2 cellular contexts compared by ENCODE assay signal in genomic region chr3:149332227-149332765, GRCh38.
TF ChIP-seq lines count a peak whose summit lies in the region.

No MANE protein-coding gene starts in this region.

TF ChIP-seq in A549, 52 proteins besides CTCF, POLR2A, EP300 and RAD21:
- TF ChIP-seq MAFK (IDR thresholded peaks at IDR 0.05; ENCODE audit: partially characterized antibody) (peak; percentile 88), SMC3 (IDR thresholded peaks at IDR 0.05) (no peak), ZSCAN20 (CRISPR knock-in tag; IDR thresholded peaks at IDR 0.05) (no peak), FOSB (CRISPR knock-in tag; IDR thresholded peaks at IDR 0.05) (no peak), RARB (CRISPR knock-in tag; IDR thresholded peaks at IDR 0.05) (no peak)

TF ChIP-seq in IMR-90, 13 proteins besides CTCF, POLR2A, EP300 and RAD21:
- TF ChIP-seq RCOR1 (IDR thresholded peaks at IDR 0.05; ENCODE audit: insufficient replicate concordance, low read length) (no peak), MAFK (IDR thresholded peaks at IDR 0.05; ENCODE audit: low read depth, low read length) (peak; percentile 67), RFX5 (IDR thresholded peaks at IDR 0.05; ENCODE audit: low read depth, low read length) (no peak)
